8 cellular contexts compared by ENCODE assay signal in the genomic region with DNA sequence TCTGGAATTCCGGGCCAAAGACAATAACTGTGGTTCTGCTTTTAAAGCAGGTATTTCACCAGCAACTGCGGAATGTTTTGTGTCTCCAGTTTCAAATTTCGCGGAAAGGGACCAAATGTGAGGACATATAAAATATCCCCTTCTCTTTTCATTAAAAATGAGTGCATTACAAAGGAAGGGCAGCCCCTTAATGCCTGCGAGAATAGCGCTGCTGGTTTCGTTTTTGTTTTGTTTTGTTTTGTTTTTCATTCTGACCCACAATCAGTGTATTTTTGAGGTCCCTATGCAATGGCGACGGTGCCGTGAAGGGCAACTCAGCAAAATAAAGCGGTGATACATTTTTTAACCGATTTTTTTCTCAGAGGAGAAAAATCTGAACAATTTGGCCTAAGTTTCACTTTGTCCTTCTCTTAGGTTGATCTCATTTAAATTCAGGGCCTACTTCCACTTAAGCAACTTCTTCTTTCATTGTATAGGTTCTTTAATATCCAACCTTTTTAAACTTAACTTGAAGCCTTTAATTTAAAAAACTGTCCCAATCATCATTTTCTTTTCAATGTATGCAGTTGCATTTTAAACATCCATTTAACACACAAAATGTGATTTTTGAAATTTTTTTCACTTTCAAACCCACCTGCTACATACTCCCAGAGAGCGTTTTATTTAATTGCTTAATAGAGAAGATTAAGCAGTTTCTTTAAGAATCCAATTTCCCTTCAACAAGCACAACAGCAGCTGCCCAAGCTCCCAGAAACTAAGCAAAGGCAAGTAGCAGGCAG. TPM values are rescaled to one million over a fixed set of nuclear protein-coding genes. Genes with fewer than 3 reads are reported as not detected.
DNase-seq lines count a peak whose midpoint lies in the region; ATAC-seq, FAIRE-seq and TF ChIP-seq lines count a peak whose summit lies in the region.

No MANE protein-coding gene starts in this region.

- peak overlapping the region; percentile 97 for H3K4me2 ChIP-seq in HCT116 (ENCODE audit: low read length)

- no peak for TF ChIP-seq POLR2A in HCT116 (IDR thresholded peaks at IDR 0.05; ENCODE audit: borderline replicate concordance, extremely low read depth, insufficient read depth, insufficient read length)

- peak overlapping the region; percentile 44 for H2AFZ ChIP-seq in HCT116 (ENCODE audit: low read depth, low read length, poor library complexity, severe bottlenecking)

- H3K9ac ChIP-seq in HCT116 (ENCODE audit: low read length) = peak overlapping the region; percentile 77

- H3K27ac ChIP-seq in HCT116 (ENCODE audit: low read depth, low read length) = peak overlapping the region; percentile 62; the same call in 1 of the 2 replicates

- peaks cover 17 to 27% of the 10 kb centered on the region in 2 experiments; a peak in 3 of 4 replicates for H3K4me1 ChIP-seq in HCT116 (ENCODE audit: control insufficient read depth in 1 of 2, insufficient read depth in 2 of 2, low read length in 2 of 2)

- CTCF ChIA-PET in HCT116 (lab: Charles Lee) = no interaction called here

- H3K27me3 ChIP-seq in HCT116 (ENCODE audit: insufficient read depth, low read length) (no peaks in the 10 kb centered on the region), bronchial epithelial cell (ENCODE audit: control insufficient read depth, insufficient read depth, low read length) (no peaks in the 10 kb centered on the region)

- no peaks in the 10 kb centered on the region for H4K20me1 ChIP-seq in HCT116 (ENCODE audit: insufficient read depth)

- TSS peak; percentile 63 for BruUV-seq in HCT116 (replicated peaks; lab: Mats Ljungman, UMichigan)

- H3K36me3 ChIP-seq in HCT116 (ENCODE audit: control insufficient read depth in 1 of 2, insufficient read depth in 2 of 2, low read length in 2 of 2) (no peaks in the 10 kb centered on the region), bronchial epithelial cell (ENCODE audit: control insufficient read depth, insufficient read depth, low read length) (no peaks in the 10 kb centered on the region)

- H3K4me3 ChIP-seq in HCT116 (replicated peaks in 1 of 2; ENCODE audit: low read depth in 1 of 2, low read length in 2 of 2) (peak overlapping the region; percentile 74 to 80), bronchial epithelial cell (ENCODE audit: low read depth, low read length) (peak overlapping the region; percentile 55)

- peak; percentile 49 for DNase-seq in activated CD4-positive, alpha-beta T cell treated with anti-CD3 and anti-CD28 coated beads for 48 hours
- no peak for DNase-seq in activated CD4-positive, alpha-beta T cell treated with anti-CD3 and anti-CD28 coated beads, Interleukin-2, amount 50 U/mL, for 48 hours
- no peak for DNase-seq in HCT116 (ENCODE audit: low read depth, low spot score)
- DNase-seq in NAMALWA (ENCODE audit: low spot score) = peak; percentile 79
- no peak for DNase-seq in bronchial epithelial cell (ENCODE audit: low read depth)
- peak; percentile 75 for DNase-seq in midbrain (lab: John Stamatoyannopoulos, UW)
- no peak for DNase-seq in sciatic nerve (ENCODE audit: low spot score)
- no peak for DNase-seq in NCI-H524 treated with DMSO at 0.1 percent for 48 hours (lab: John Stamatoyannopoulos, UW)

- TF ChIP-seq CTCF in HCT116 (IDR thresholded peaks at IDR 0.05 in 2 of 3, conservative IDR thresholded peaks at IDR 0.05 in 1 of 3; ENCODE audit: borderline replicate concordance in 1 of 3, insufficient read depth in 1 of 3, low read depth in 2 of 3, low read length in 2 of 3) (no peak), bronchial epithelial cell (IDR thresholded peaks at IDR 0.05; ENCODE audit: insufficient read depth, low read length, severe bottlenecking) (no peak)

- no peak for FAIRE-seq in bronchial epithelial cell (lab: Jason Lieb, UNC)

- H3K9me3 ChIP-seq in HCT116 (ENCODE audit: control insufficient read depth in 1 of 2, insufficient read depth in 1 of 2, low read depth in 1 of 2, low read length in 2 of 2) = no peaks in the 10 kb centered on the region

- RAD21 ChIA-PET in HCT116 (lab: Charles Lee; ENCODE audit: low non-redundant PET in 1 of 2, low total read pairs in 2 of 2, uncharacterized antibody in 2 of 2, unreplicated experiment in 2 of 2) = no interaction called here

- intact Hi-C loops in HCT116 (cut with micrococcal nuclease) (loop anchor here (2.0 to 10.0 kb wide), 4 partner anchors 109 to 477 kb away; partner anchors contain the start of gene AIG1), sciatic nerve (cut with DNase I) (loop anchor here (10.0 kb wide), 1 partner anchor 253 kb away; no protein-coding TSS in a partner anchor)

- POLR2A ChIA-PET in HCT116 (lab: Charles Lee) = interaction anchor here (1.4 kb wide), 1 partner anchor 286 kb away, joined by 3 read pairs; no protein-coding TSS in a partner anchor

- TF ChIP-seq RAD21 in HCT116 (IDR thresholded peaks at IDR 0.05; ENCODE audit: low read depth) = no peak

- ATAC-seq in HCT116 = no peak
- ATAC-seq in sciatic nerve = no peak

- no peaks in the 10 kb centered on the region for H3K9me2 ChIP-seq in HCT116 (ENCODE audit: insufficient read depth)

- H3K79me2 ChIP-seq in HCT116 (ENCODE audit: insufficient read depth, low read length) = peaks cover 3% of the 10 kb centered on the region; the same call in 1 of the 2 replicates

TF ChIP-seq in HCT116, 20 proteins besides CTCF, POLR2A, EP300 and RAD21:
- TF ChIP-seq ZNF274 (IDR thresholded peaks at IDR 0.05; ENCODE audit: low read depth, low read length) = no peak
- no peak for TF ChIP-seq EZH2phosphoT487 (IDR thresholded peaks at IDR 0.05; ENCODE audit: borderline replicate concordance)
- 0 out of 2 replicates have a peak, but pooled peaks have one; percentile 26 for TF ChIP-seq JUND (IDR thresholded peaks at IDR 0.05)
- no peak for TF ChIP-seq EZH2 (IDR thresholded peaks at IDR 0.05)
- TF ChIP-seq CEBPB (IDR thresholded peaks at IDR 0.05; ENCODE audit: low read depth) = 0 out of 2 replicates have a peak, but pooled peaks have one; percentile 41
- TF ChIP-seq ELF1 (IDR thresholded peaks at IDR 0.05; ENCODE audit: borderline replicate concordance, low read depth) = no peak
- TF ChIP-seq, protein P1, sequence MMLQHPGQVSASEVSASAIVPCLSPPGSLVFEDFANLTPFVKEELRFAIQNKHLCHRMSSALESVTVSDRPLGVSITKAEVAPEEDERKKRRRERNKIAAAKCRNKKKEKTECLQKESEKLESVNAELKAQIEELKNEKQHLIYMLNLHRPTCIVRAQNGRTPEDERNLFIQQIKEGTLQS (IDR thresholded peaks at IDR 0.05) = no peak
- TF ChIP-seq CBX3 (IDR thresholded peaks at IDR 0.05; ENCODE audit: low read depth) = no peak

RNA-seq across cellular contexts. Expression of gene HIVEP2, which starts 2.9 kb away (rescaled TPM):
- total RNA-seq in HCT116 (2021; ENCODE audit: unreplicated experiment) (8.1 TPM), bronchial epithelial cell (7.9 and 14.0 TPM in 2 replicates), sciatic nerve (32.0 TPM)
- polyA plus RNA-seq in HCT116 (2012) = 5.4 and 5.8 TPM in 2 replicates

Comparison
In these comparisons a context has a peak if more than half of its experiments do, and no peak if none do; other contexts are left out.
1. DNase-seq: peak in activated CD4-positive, alpha-beta T cell treated with anti-CD3 and anti-CD28 coated beads for 48 hours (single experiment), NAMALWA (single experiment) and midbrain (single experiment); none in activated CD4-positive, alpha-beta T cell treated with anti-CD3 and anti-CD28 coated beads, Interleukin-2, amount 50 U/mL, for 48 hours (0 of 2), HCT116 (single experiment), bronchial epithelial cell (single experiment), sciatic nerve (single experiment) and NCI-H524 treated with DMSO at 0.1 percent for 48 hours (single experiment).